Comparison of ENCODE assay signal across 8 cellular contexts in the genomic region with DNA sequence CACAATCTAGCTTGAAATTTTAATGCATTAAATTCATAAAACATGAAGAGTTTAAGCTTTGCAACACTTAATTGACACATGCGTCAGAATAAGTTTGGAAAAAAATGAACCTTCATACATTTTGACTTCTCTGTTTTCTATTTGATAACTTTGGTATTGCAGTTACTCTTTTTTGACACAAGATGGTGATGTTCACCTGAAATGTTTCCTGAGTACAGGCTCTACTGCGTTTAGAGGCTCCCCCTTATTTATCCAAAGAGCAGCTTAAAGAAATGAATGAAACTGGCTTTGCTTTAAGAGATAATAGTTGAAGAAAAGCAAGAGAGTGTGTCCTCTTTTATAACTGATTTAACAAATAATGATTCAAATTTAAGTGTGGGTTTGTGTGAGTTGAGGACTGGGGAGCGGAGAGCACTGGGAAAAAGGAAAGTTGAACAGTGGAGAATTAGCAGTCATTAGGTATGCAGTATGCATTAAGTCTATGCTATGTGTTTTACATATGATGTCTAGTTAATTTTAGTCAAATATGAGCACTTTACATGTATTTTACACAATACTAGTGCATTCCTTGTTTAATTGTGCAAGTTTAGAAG.
A peak's percentile ranks its signal among the peaks of the same experiment; 100 is the strongest.
DNase-seq lines count a peak whose midpoint lies in the region; ATAC-seq and TF ChIP-seq lines count a peak whose summit lies in the region.

No MANE protein-coding gene starts in this region.

- no peak for DNase-seq in BJ (ENCODE audit: low read depth)
- DNase-seq in PC-3: peak; percentile 54
- no peak for DNase-seq in nucleus accumbens (lab: John Stamatoyannopoulos, UW)
- no peak for DNase-seq in activated CD4-positive, alpha-beta T cell treated with anti-CD3 and anti-CD28 coated beads, Interleukin-2, amount 50 U/mL, for 48 hours

- H3K9ac ChIP-seq in PC-3 (ENCODE audit: low read length) (no peak overlapping the region), neural cell (ENCODE audit: low read length) (no peak overlapping the region)

- intact Hi-C loops in PC-3 (cut with micrococcal nuclease): loop anchor here (1.0 to 5.0 kb wide), 4 partner anchors 24 to 1009 kb away; a partner anchor contains a TSS

- H4K20me1 ChIP-seq in PC-3 (ENCODE audit: low read length) (no peaks in the 10 kb centered on the region), neural cell (ENCODE audit: insufficient read depth) (no peaks in the 10 kb centered on the region)

- ATAC-seq in GM18508 (IDR thresholded peaks at IDR 0.05; ENCODE audit: insufficient read depth, unreplicated experiment): peak; percentile 55
- peak; percentile 75 for ATAC-seq in HG03066 (IDR thresholded peaks at IDR 0.05; ENCODE audit: low read depth, unreplicated experiment)
- ATAC-seq in PC-3: peak; percentile 54; the same call in 1 of the 2 replicates
- peak; percentile 70 for ATAC-seq in esophagus mucosa

- H3F3A ChIP-seq in PC-3 (ENCODE audit: low read length, unreplicated experiment) (no peaks in the 10 kb centered on the region), neural cell (ENCODE audit: insufficient read depth, low read length, poor library complexity, severe bottlenecking) (no peaks in the 10 kb centered on the region)

- H3K4me3 ChIP-seq in BJ (ENCODE audit: low read depth, low read length) (no peak overlapping the region), PC-3 (ENCODE audit: low read length) (no peak overlapping the region), neural cell (ENCODE audit: low read length) (no peak overlapping the region)

- TF ChIP-seq CTCF in BJ (IDR thresholded peaks at IDR 0.05; ENCODE audit: insufficient read depth, low read depth, low read length) (peak; percentile 68), PC-3 (conservative IDR thresholded peaks at IDR 0.05; ENCODE audit: low read depth, low read length) (peak; percentile 82), neural cell (IDR thresholded peaks at IDR 0.05; ENCODE audit: poor library complexity, severe bottlenecking) (peak; percentile 84)

- H3K4me2 ChIP-seq in PC-3 (ENCODE audit: low read length) (no peak overlapping the region), neural cell (ENCODE audit: low read length) (no peak overlapping the region)

- H3K27ac ChIP-seq in PC-3 (ENCODE audit: low read length): no peak overlapping the region
- H3K27ac ChIP-seq in neural cell (ENCODE audit: low read length): no peak overlapping the region

- no peak for TF ChIP-seq EP300 in neural cell (conservative IDR thresholded peaks at IDR 0.05; ENCODE audit: poor library complexity, severe bottlenecking)

- H3K9me3 ChIP-seq in PC-3 (ENCODE audit: low read length) (no peaks in the 10 kb centered on the region), neural cell (ENCODE audit: low read length) (no peaks in the 10 kb centered on the region)

- CTCF ChIA-PET in BJ (lab: Yijun Ruan, JAX) (interaction anchor here (0.6 to 1.6 kb wide), 12 partner anchors 9 to 1831 kb away, joined by 3 to 10 read pairs (median 4); no protein-coding TSS in a partner anchor), PC-3 (lab: Charles Lee) (interaction anchor here (0.6 to 0.7 kb wide), 2 partner anchors 13 to 346 kb away, joined by 3 to 4 read pairs; no protein-coding TSS in a partner anchor)

- H3K36me3 ChIP-seq in BJ (ENCODE audit: control insufficient read depth, insufficient read depth, low read length) (peaks cover 2% of the 10 kb centered on the region; the same call in 1 of the 2 replicates), PC-3 (ENCODE audit: low read depth, low read length) (no peaks in the 10 kb centered on the region), neural cell (ENCODE audit: insufficient read depth, low read length) (no peaks in the 10 kb centered on the region)

- H2AFZ ChIP-seq in PC-3 (ENCODE audit: low read length) (no peak overlapping the region), neural cell (ENCODE audit: low read depth, low read length) (no peak overlapping the region)

- POLR2A ChIA-PET in BJ (lab: Charles Lee) (no interaction called here), PC-3 (lab: Charles Lee; ENCODE audit: unreplicated experiment) (interaction anchor here (0.7 kb wide), 1 partner anchor 19 kb away, joined by 4 read pairs; no protein-coding TSS in a partner anchor)

- H3K79me2 ChIP-seq in PC-3 (ENCODE audit: low read length): no peaks in the 10 kb centered on the region
- H3K79me2 ChIP-seq in neural cell (replicated peaks; ENCODE audit: insufficient read depth, low read length): no peaks in the 10 kb centered on the region

- H3K4me1 ChIP-seq in PC-3 (ENCODE audit: insufficient read depth, low read length): no peaks in the 10 kb centered on the region

- no TSS peak for BruUV-seq in PC-3 (replicated peaks; lab: Mats Ljungman, UMichigan)

- H3K9me2 ChIP-seq in PC-3 (replicated peaks; ENCODE audit: low read length): no peaks in the 10 kb centered on the region
- no peaks in the 10 kb centered on the region for H3K9me2 ChIP-seq in neural cell (ENCODE audit: insufficient read depth, low read length)

- TF ChIP-seq RAD21 in neural cell (conservative IDR thresholded peaks at IDR 0.05): peak; percentile 86

- H3K27me3 ChIP-seq in BJ (ENCODE audit: control insufficient read depth, insufficient read depth, low read length) (no peaks in the 10 kb centered on the region), PC-3 (ENCODE audit: low read length) (no peaks in the 10 kb centered on the region), neural cell (ENCODE audit: insufficient read depth, low read depth, low read length) (no peaks in the 10 kb centered on the region)

TF ChIP-seq in neural cell, 6 proteins besides CTCF, POLR2A, EP300 and RAD21:
- TF ChIP-seq, protein P1, sequence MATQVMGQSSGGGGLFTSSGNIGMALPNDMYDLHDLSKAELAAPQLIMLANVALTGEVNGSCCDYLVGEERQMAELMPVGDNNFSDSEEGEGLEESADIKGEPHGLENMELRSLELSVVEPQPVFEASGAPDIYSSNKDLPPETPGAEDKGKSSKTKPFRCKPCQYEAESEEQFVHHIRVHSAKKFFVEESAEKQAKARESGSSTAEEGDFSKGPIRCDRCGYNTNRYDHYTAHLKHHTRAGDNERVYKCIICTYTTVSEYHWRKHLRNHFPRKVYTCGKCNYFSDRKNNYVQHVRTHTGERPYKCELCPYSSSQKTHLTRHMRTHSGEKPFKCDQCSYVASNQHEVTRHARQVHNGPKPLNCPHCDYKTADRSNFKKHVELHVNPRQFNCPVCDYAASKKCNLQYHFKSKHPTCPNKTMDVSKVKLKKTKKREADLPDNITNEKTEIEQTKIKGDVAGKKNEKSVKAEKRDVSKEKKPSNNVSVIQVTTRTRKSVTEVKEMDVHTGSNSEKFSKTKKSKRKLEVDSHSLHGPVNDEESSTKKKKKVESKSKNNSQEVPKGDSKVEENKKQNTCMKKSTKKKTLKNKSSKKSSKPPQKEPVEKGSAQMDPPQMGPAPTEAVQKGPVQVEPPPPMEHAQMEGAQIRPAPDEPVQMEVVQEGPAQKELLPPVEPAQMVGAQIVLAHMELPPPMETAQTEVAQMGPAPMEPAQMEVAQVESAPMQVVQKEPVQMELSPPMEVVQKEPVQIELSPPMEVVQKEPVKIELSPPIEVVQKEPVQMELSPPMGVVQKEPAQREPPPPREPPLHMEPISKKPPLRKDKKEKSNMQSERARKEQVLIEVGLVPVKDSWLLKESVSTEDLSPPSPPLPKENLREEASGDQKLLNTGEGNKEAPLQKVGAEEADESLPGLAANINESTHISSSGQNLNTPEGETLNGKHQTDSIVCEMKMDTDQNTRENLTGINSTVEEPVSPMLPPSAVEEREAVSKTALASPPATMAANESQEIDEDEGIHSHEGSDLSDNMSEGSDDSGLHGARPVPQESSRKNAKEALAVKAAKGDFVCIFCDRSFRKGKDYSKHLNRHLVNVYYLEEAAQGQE (IDR thresholded peaks at IDR 0.05; ENCODE audit: borderline replicate concordance): no peak
- TF ChIP-seq SMC3 (conservative IDR thresholded peaks at IDR 0.05; ENCODE audit: poor library complexity): peak; percentile 92
